In genomic region chr16:82641336-82641984, GRCh38 we compare ENCODE assay signal across 2 cellular contexts.
TF ChIP-seq lines count a peak whose summit lies in the region.

No MANE protein-coding gene starts in this region.

TF ChIP-seq in GM12878, 131 proteins besides CTCF, POLR2A, EP300 and RAD21:
- TF ChIP-seq BHLHE40 (IDR thresholded peaks at IDR 0.05; ENCODE audit: borderline replicate concordance in 1 of 2, low read depth in 2 of 2, low read length in 1 of 2) (no peak), ZNF274 (IDR thresholded peaks at IDR 0.05; ENCODE audit: insufficient read depth, insufficient read length) (no peak), SMC3 (IDR thresholded peaks at IDR 0.05; ENCODE audit: borderline replicate concordance, low read length) (peak; percentile 68; the same call in 1 of the 2 replicates), ZNF592 (IDR thresholded peaks at IDR 0.05) (no peak)
TF ChIP-seq in GM12878: peak in this region for 1.

TF ChIP-seq in neural cell, 6 proteins besides CTCF, POLR2A, EP300 and RAD21:
- TF ChIP-seq SMC3 (conservative IDR thresholded peaks at IDR 0.05; ENCODE audit: poor library complexity): peak; percentile 63
- no peak for TF ChIP-seq TAF1 (IDR thresholded peaks at IDR 0.05; ENCODE audit: low read depth)
